In the genomic region with DNA sequence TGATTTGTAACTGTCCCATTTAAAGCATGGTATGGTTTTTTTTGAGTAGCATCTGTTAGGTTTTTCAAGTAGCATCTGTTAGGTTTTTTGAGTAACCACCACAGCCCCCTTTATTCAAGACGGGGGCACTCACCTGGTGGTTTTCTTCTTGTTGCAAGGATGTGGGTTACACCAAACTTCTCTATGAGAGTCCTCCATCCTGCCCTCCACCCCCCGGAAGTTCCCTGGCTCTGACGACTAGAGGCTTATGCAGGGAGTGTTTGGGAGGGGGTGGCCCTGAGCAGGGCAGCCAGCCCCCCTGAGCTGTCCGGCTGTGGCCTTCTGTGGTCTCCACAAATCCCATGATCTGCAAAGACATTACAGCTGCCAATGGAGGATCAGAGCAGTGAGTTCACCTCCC, we compare ENCODE assay signal across 1 cellular context.
TF ChIP-seq lines count a peak whose summit lies in the region.

No MANE protein-coding gene starts in this region.

TF ChIP-seq in IMR-90, 13 proteins besides CTCF, POLR2A, EP300 and RAD21:
- TF ChIP-seq BHLHE40 (IDR thresholded peaks at IDR 0.05; ENCODE audit: low read depth, low read length), result no peak
- TF ChIP-seq RFX5 (IDR thresholded peaks at IDR 0.05; ENCODE audit: low read depth, low read length), result no peak
- TF ChIP-seq MAZ (IDR thresholded peaks at IDR 0.05; ENCODE audit: borderline replicate concordance, low read depth, low read length), result no peak
- no peak for TF ChIP-seq USF2 (IDR thresholded peaks at IDR 0.05; ENCODE audit: low read depth, low read length)
- TF ChIP-seq SMC3 (IDR thresholded peaks at IDR 0.05; ENCODE audit: low read depth, low read length), result no peak
- no peak for TF ChIP-seq CEBPB (IDR thresholded peaks at IDR 0.05; ENCODE audit: low read depth, low read length)
- TF ChIP-seq FOS (IDR thresholded peaks at IDR 0.05; ENCODE audit: low read depth, low read length), result no peak
- no peak for TF ChIP-seq RCOR1 (IDR thresholded peaks at IDR 0.05; ENCODE audit: insufficient replicate concordance, low read length)
- no peak for TF ChIP-seq MXI1 (IDR thresholded peaks at IDR 0.05; ENCODE audit: borderline replicate concordance, low read depth, low read length)
- no peak for TF ChIP-seq ELK1 (IDR thresholded peaks at IDR 0.05; ENCODE audit: borderline replicate concordance, low read depth, low read length)
- TF ChIP-seq NFE2L2 (IDR thresholded peaks at IDR 0.05; ENCODE audit: low read depth, low read length), result no peak
- no peak for TF ChIP-seq MAFK (IDR thresholded peaks at IDR 0.05; ENCODE audit: low read depth, low read length)
